In genomic region chr1:101407505-101408211, GRCh38 we compare ENCODE assay signal across 11 cellular contexts.
DNase-seq lines count a peak whose midpoint lies in the region; ATAC-seq and TF ChIP-seq lines count a peak whose summit lies in the region.
"Had no signal": no experiment of that assay in that cellular context is flagged by ENCODE, and none has a peak within 500 bp of the region (broad histone marks: within the 10 kb centered on the region; RNA-seq: fewer than 3 reads in every experiment).

No MANE protein-coding gene starts in this region.

- no peaks in the 10 kb centered on the region for H3K36me3 Mint-ChIP-seq in mesothelial cell of epicardium
- H3K36me3 Mint-ChIP-seq: activated CD4-positive, alpha-beta memory T cell treated with anti-CD3 and anti-CD28 coated beads for 36 hours had no signal

- H3K4me3 Mint-ChIP-seq in mesothelial cell of epicardium, result no peak overlapping the region
- H3K4me3 Mint-ChIP-seq: activated CD4-positive, alpha-beta memory T cell treated with anti-CD3 and anti-CD28 coated beads for 36 hours had no signal

- peaks cover 10% of the 10 kb centered on the region for H3K9me3 Mint-ChIP-seq in mesothelial cell of epicardium
- H3K9me3 Mint-ChIP-seq: activated CD4-positive, alpha-beta memory T cell treated with anti-CD3 and anti-CD28 coated beads for 36 hours had no signal

- TF ChIP-seq CTCF in mesothelial cell of epicardium (IDR thresholded peaks at IDR 0.05; ENCODE audit: unreplicated experiment), result no peak
- no peak for TF ChIP-seq CTCF in lower leg skin (IDR thresholded peaks at IDR 0.05)

- H3K4me3 ChIP-seq in lower leg skin (ENCODE audit: low read depth, poor library complexity, severe bottlenecking), result no peak overlapping the region

- peak overlapping the region; percentile 59 for H3K27ac Mint-ChIP-seq in mesothelial cell of epicardium
- H3K27ac Mint-ChIP-seq: activated CD4-positive, alpha-beta memory T cell treated with anti-CD3 and anti-CD28 coated beads for 36 hours had no signal

- peak; percentile 86 for ATAC-seq in GM18867 (IDR thresholded peaks at IDR 0.05; ENCODE audit: unreplicated experiment)
- ATAC-seq in GM21619 (IDR thresholded peaks at IDR 0.05; ENCODE audit: unreplicated experiment), result peak; percentile 71
- peak; percentile 72 for ATAC-seq in HG03342 (IDR thresholded peaks at IDR 0.05; ENCODE audit: unreplicated experiment)

- no peak for DNase-seq in mesothelial cell of epicardium (ENCODE audit: low spot score in 2 of 2, unreplicated experiment in 2 of 2)
- no peak for DNase-seq in lower leg skin (ENCODE audit: low spot score in 2 of 2)
- no peak for DNase-seq in activated CD8-positive, alpha-beta memory T cell treated with anti-CD3 and anti-CD28 coated beads, Interleukin-2, amount 50 U/mL, for 48 hours
- DNase-seq in DMS53 treated with DMSO at 0.1 percent for 48 hours (lab: John Stamatoyannopoulos, UW; ENCODE audit: unreplicated experiment), result no peak
- no peak for DNase-seq in islet precursor cell
- DNase-seq: activated CD4-positive, alpha-beta memory T cell treated with anti-CD3 and anti-CD28 coated beads for 36 hours; brain microvascular endothelial cell; mesenchymal stem cell had no signal

- 26 to 44% methylated on average over 2 of the region's 2 CpGs for WGBS in lower leg skin, 2 donors

- TF ChIP-seq POLR2A in lower leg skin (IDR thresholded peaks at IDR 0.05), result no peak

- intact Hi-C loops in lower leg skin (cut with DNase I; ENCODE audit: low total_unique reads), result no loop called here

- no peaks in the 10 kb centered on the region for H3K27me3 Mint-ChIP-seq in mesothelial cell of epicardium (ENCODE audit: low read depth)

- H3K4me1 Mint-ChIP-seq in mesothelial cell of epicardium, result peaks cover 42% of the 10 kb centered on the region
